10 cellular contexts compared by ENCODE assay signal in genomic region chr1:99751877-99752504, GRCh38. TPM values are rescaled to one million over a fixed set of nuclear protein-coding genes. Genes with fewer than 3 reads are reported as not detected.
DNase-seq lines count a peak whose midpoint lies in the region; ATAC-seq, FAIRE-seq and TF ChIP-seq lines count a peak whose summit lies in the region.
"Had no signal": no experiment of that assay in that cellular context is flagged by ENCODE, and none has a peak within 500 bp of the region (broad histone marks: within the 10 kb centered on the region; RNA-seq: fewer than 3 reads in every experiment).

No MANE protein-coding gene starts in this region.

- peak overlapping the region; percentile 22 for H3K27ac ChIP-seq in duodenal mucosa (ENCODE audit: low read depth, low read length)
- no peak overlapping the region for H3K27ac ChIP-seq in lower lobe of right lung
- no peak overlapping the region for H3K27ac ChIP-seq in ascending aorta

- no peaks in the 10 kb centered on the region for H3K36me3 ChIP-seq in duodenal mucosa (ENCODE audit: control insufficient read depth in 1 of 2, insufficient read depth in 2 of 2, low read length in 2 of 2)
- no peaks in the 10 kb centered on the region for H3K36me3 ChIP-seq in lower lobe of right lung
- peaks cover 0 to 2% of the 10 kb centered on the region in 2 donors for H3K36me3 ChIP-seq in ascending aorta

- H3K27me3 ChIP-seq in duodenal mucosa (ENCODE audit: control insufficient read depth in 1 of 2, insufficient read depth in 2 of 2, low read length in 2 of 2) = no peaks in the 10 kb centered on the region
- no peaks in the 10 kb centered on the region for H3K27me3 ChIP-seq in lower lobe of right lung (ENCODE audit: low read depth)
- no peaks in the 10 kb centered on the region for H3K27me3 ChIP-seq in ascending aorta

- TF ChIP-seq CTCF in GM20000 (IDR thresholded peaks at IDR 0.05; ENCODE audit: extremely low read depth, missing control alignments) (no peak), lower lobe of right lung (IDR thresholded peaks at IDR 0.05) (no peak), ascending aorta (IDR thresholded peaks at IDR 0.05) (no peak)

- H3K4me1 ChIP-seq in duodenal mucosa (ENCODE audit: control insufficient read depth in 1 of 2, insufficient read depth in 2 of 2, low read length in 2 of 2) (peaks cover 8 to 10% of the 10 kb centered on the region in 2 donors), lower lobe of right lung (peaks cover 10% of the 10 kb centered on the region), ascending aorta (no peaks in the 10 kb centered on the region)

- intact Hi-C loops in lower lobe of right lung (cut with DNase I) (no loop called here), ascending aorta (cut with DNase I) (no loop called here)

- FAIRE-seq in H54 (lab: Jason Lieb, UNC) = no peak
- FAIRE-seq: TTC549 had no signal

- H3K9me3 ChIP-seq in duodenal mucosa (ENCODE audit: control insufficient read depth in 1 of 2, low read length in 2 of 2) (no peaks in the 10 kb centered on the region), lower lobe of right lung (no peaks in the 10 kb centered on the region), ascending aorta (no peaks in the 10 kb centered on the region)

- H3K9ac ChIP-seq in duodenal mucosa (ENCODE audit: low read depth in 1 of 2, low read length in 2 of 2) = no peak overlapping the region

- peak; percentile 23 for DNase-seq in GM20000 (ENCODE audit: low spot score)
- no peak for DNase-seq in NCI-H524 (lab: John Stamatoyannopoulos, UW)
- DNase-seq in lower lobe of right lung = no peak
- DNase-seq in ascending aorta (ENCODE audit: low spot score in 2 of 2) = no peak
- DNase-seq in H54 (ENCODE audit: insufficient read length, low spot score) = no peak
- DNase-seq: anterior cingulate cortex had no signal

- H3K4me3 ChIP-seq in duodenal mucosa (ENCODE audit: low read depth in 1 of 2, low read length in 2 of 2) (no peak overlapping the region), lower lobe of right lung (no peak overlapping the region), ascending aorta (no peak overlapping the region)

- ATAC-seq in GM18520 (IDR thresholded peaks at IDR 0.05; ENCODE audit: unreplicated experiment) (peak; percentile 58), HG03045 (IDR thresholded peaks at IDR 0.05; ENCODE audit: unreplicated experiment) (peak; percentile 75), lower lobe of right lung (no peak)

- TF ChIP-seq POLR2A in H54 (IDR thresholded peaks at IDR 0.05; ENCODE audit: low read depth, low read length) = no peak

RNA-seq across cellular contexts. Expression of gene FRRS1, which starts 14.4 kb away (rescaled TPM):
- total RNA-seq in lower lobe of right lung (9.1 TPM), ascending aorta (0.32 TPM)

Comparison
In these comparisons a context has a peak if more than half of its experiments do, and no peak if none do; other contexts are left out.
1. ATAC-seq: peak in GM18520 (single experiment) and HG03045 (single experiment); none in lower lobe of right lung (0 of 2).